19 cellular contexts compared by ENCODE assay signal in the genomic region with DNA sequence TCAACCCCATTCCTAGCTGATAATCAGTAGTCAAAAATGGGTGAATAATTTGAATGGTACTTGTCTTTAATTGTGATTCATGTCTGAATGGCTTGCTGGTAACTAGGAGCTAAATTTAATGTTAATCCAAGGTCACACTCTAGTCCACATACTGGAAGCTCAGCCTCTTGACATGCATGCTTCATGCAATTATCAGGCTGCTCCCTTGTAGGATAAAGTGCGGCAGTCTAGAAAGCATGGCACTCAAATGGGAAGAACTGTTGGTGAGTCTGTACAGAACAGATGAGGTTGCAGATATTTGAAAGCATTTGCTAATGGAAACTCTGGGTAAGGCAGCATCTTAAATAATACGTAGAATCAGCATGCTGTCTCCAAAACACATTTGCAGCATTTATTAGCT.
"Had no signal": no experiment of that assay in that cellular context is flagged by ENCODE, and none has a peak within 500 bp of the region (broad histone marks: within the 10 kb centered on the region; RNA-seq: fewer than 3 reads in every experiment).

No MANE protein-coding gene starts in this region.

- H3K9me3 Mint-ChIP-seq: activated naive CD8-positive, alpha-beta T cell treated with anti-CD3 and anti-CD28 coated beads, Interleukin-2, amount 10 ng/mL, durations not matched to agents 7 days and 5 days; activated T-helper 1 cell treated with anti-CD3 and anti-CD28 coated beads, Interleukin-12 subunit alpha, Interleukin-12 subunit beta, Interleukin-2, Interleukin-4 antibody, amounts not matched to agents 30 ng/mL and 10 ng/mL and 1 ng/mL, durations not matched to agents 14 hours and 24 hours and 36 hours had no signal

- H3K36me3 Mint-ChIP-seq: activated naive CD8-positive, alpha-beta T cell treated with anti-CD3 and anti-CD28 coated beads, Interleukin-2, amount 10 ng/mL, durations not matched to agents 7 days and 5 days had no signal

- H3K36me3 ChIP-seq: brain microvascular endothelial cell, esophagus squamous epithelium, lower lobe of right lung, prostate gland, tibial nerve had no signal

- H3K27ac Mint-ChIP-seq: activated naive CD8-positive, alpha-beta T cell treated with anti-CD3 and anti-CD28 coated beads, Interleukin-2, amount 10 ng/mL, durations not matched to agents 7 days and 5 days; activated T-helper 1 cell treated with anti-CD3 and anti-CD28 coated beads, Interleukin-12 subunit alpha, Interleukin-12 subunit beta, Interleukin-2, Interleukin-4 antibody, amounts not matched to agents 30 ng/mL and 10 ng/mL and 1 ng/mL, durations not matched to agents 14 hours and 24 hours and 36 hours had no signal

- H3K4me1 Mint-ChIP-seq: activated naive CD8-positive, alpha-beta T cell treated with anti-CD3 and anti-CD28 coated beads, Interleukin-2, amount 10 ng/mL, durations not matched to agents 7 days and 5 days had no signal

- ATAC-seq: lower lobe of right lung had no signal

- H3K4me3 Mint-ChIP-seq: activated naive CD8-positive, alpha-beta T cell treated with anti-CD3 and anti-CD28 coated beads, Interleukin-2, amount 10 ng/mL, durations not matched to agents 7 days and 5 days; activated T-helper 1 cell treated with anti-CD3 and anti-CD28 coated beads, Interleukin-12 subunit alpha, Interleukin-12 subunit beta, Interleukin-2, Interleukin-4 antibody, amounts not matched to agents 30 ng/mL and 10 ng/mL and 1 ng/mL, durations not matched to agents 14 hours and 24 hours and 36 hours had no signal

- H3K27ac ChIP-seq: brain microvascular endothelial cell, esophagus squamous epithelium, lower lobe of right lung, prostate gland, skin epidermis, tibial nerve had no signal

- H3K4me3 ChIP-seq: esophagus squamous epithelium, lower lobe of right lung, prostate gland, skin epidermis, tibial nerve had no signal

- H3K27me3 Mint-ChIP-seq: activated naive CD8-positive, alpha-beta T cell treated with anti-CD3 and anti-CD28 coated beads, Interleukin-2, amount 10 ng/mL, durations not matched to agents 7 days and 5 days had no signal

- H3K4me1 ChIP-seq: lower lobe of right lung had no signal

- H3K9me3 ChIP-seq: esophagus squamous epithelium, lower lobe of right lung, prostate gland, tibial nerve had no signal

- H3K27me3 ChIP-seq: brain microvascular endothelial cell, esophagus squamous epithelium, tibial nerve had no signal

- DNase-seq: activated CD4-positive, CD25-positive, alpha-beta regulatory T cell treated with anti-CD3 and anti-CD28 coated beads, Interleukin-2, amount 50 U/mL, for 72 hours; activated naive CD8-positive, alpha-beta T cell treated with anti-CD3 and anti-CD28 coated beads, Interleukin-2, amount 10 ng/mL, durations not matched to agents 7 days and 5 days; anterior cingulate cortex; brain microvascular endothelial cell; cerebellar nuclear complex; effector CD8-positive, alpha-beta T cell; esophagus squamous epithelium; hypothalamus; kidney glomerular epithelial cell; lower lobe of right lung; right cardiac atrium; stimulated activated CD4-positive, alpha-beta T cell treated with anti-CD3 and anti-CD28 coated beads, Interleukin-4, amount 100 ng/mL, for 4 hours; stimulated activated CD8-positive, alpha-beta memory T cell treated with anti-CD3 and anti-CD28 coated beads, Interleukin-4, amount 100 ng/mL, for 48 hours; stimulated activated naive CD4-positive, alpha-beta T cell treated with Interleukin-2 at 50 U/mL for 16 hours; substantia nigra had no signal
